ENCODE assay signal across 1 cellular context in the genomic region with DNA sequence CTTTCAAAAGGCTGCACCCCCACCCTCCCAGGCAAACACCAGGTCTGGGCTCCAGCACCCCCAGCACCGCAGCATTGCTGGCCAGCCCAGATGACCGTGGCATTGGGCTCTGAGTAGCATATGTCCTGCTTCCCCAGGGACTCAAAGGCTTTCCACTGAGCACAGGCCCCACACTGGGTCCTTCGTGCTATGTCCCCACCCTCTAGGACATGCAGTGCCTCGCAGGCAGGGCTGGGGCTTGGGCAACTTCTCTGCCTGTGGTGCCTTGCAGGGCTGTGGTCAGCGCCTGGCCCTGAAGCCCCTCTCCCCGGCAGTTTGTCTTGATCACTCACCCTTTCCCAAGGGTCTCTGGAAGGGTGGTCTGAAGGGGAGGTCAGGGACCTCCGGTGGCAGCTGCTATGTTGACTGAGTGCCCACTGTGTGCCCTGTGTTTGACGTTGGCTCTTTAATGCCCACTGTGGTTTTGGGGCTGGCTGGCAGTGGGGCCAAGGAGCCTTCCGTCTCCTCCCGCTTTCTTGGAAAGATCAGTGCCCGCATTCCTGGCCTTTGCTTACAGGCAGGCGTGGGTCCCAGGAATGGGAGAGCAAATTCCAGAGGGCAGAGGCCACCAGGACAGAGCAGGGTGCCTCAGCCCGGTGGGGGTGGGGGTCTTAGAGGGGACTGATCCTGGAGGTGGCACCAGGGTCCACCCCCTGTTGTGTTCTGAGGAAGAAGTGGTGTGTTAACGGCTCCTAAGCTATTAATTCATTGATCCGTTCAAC.
TF ChIP-seq lines count a peak whose summit lies in the region.

No MANE protein-coding gene starts in this region.

TF ChIP-seq in GM23338, 12 proteins besides CTCF, POLR2A, EP300 and RAD21:
- TF ChIP-seq ETS1 (IDR thresholded peaks at IDR 0.05) (no peak), JUNB (IDR thresholded peaks at IDR 0.05; ENCODE audit: unreplicated experiment) (no peak), CREB1 (CRISPR knock-in tag; IDR thresholded peaks at IDR 0.05; ENCODE audit: low read depth) (no peak)
